27 cellular contexts compared by ENCODE assay signal in genomic region chrX:108347800-108348199, GRCh38.
DNase-seq lines count a peak whose midpoint lies in the region; ATAC-seq and TF ChIP-seq lines count a peak whose summit lies in the region.
"Had no signal": no experiment of that assay in that cellular context is flagged by ENCODE, and none has a peak within 500 bp of the region (broad histone marks: within the 10 kb centered on the region; RNA-seq: fewer than 3 reads in every experiment).

No MANE protein-coding gene starts in this region.

- H3K4me3 Mint-ChIP-seq in progenitor cell of endocrine pancreas (ENCODE audit: low read depth): no peak overlapping the region
- H3K4me3 Mint-ChIP-seq: activated CD4-positive, alpha-beta T cell treated with anti-CD3 and anti-CD28 coated beads, Interleukin-2, amount 10 ng/mL, durations not matched to agents 24 days and 14 days; T-cell had no signal

- H3K9ac ChIP-seq in NT2/D1 (ENCODE audit: insufficient read length, low read depth): no peak overlapping the region

- H3K27me3 Mint-ChIP-seq in progenitor cell of endocrine pancreas: no peaks in the 10 kb centered on the region
- H3K27me3 Mint-ChIP-seq: activated CD4-positive, alpha-beta T cell treated with anti-CD3 and anti-CD28 coated beads, Interleukin-2, amount 10 ng/mL, durations not matched to agents 24 days and 14 days; naive B cell had no signal

- ATAC-seq in GM18511 (IDR thresholded peaks at IDR 0.05; ENCODE audit: unreplicated experiment): no peak
- ATAC-seq: T-cell had no signal

- DNase-seq in NCI-H1092 treated with DMSO at 0.1 percent for 48 hours (lab: John Stamatoyannopoulos, UW) (peak; percentile 24), NCI-H1092 (lab: John Stamatoyannopoulos, UW) (no peak), NT2/D1 (ENCODE audit: low read depth, low spot score) (peak; percentile 58), iPS-NIHi11 (ENCODE audit: low spot score) (peak; percentile 35), progenitor cell of endocrine pancreas (ENCODE audit: low spot score, unreplicated experiment) (no peak), COLO829 (ENCODE audit: low spot score) (no peak), C1 segment of cervical spinal cord (lab: John Stamatoyannopoulos, UW) (no peak)
- DNase-seq: 8988T; activated CD4-positive, alpha-beta T cell treated with anti-CD3 and anti-CD28 coated beads, Interleukin-2, amount 10 ng/mL, durations not matched to agents 24 days and 14 days; activated CD8-positive, alpha-beta memory T cell treated with anti-CD3 and anti-CD28 coated beads, Interleukin-2, amount 50 U/mL, for 4 hours; activated effector memory CD4-positive, alpha-beta T cell treated with Interleukin-2 at 50 U/mL for 16 hours; BE2C; Calu3; effector CD4-positive, alpha-beta T cell; IMR-90; naive B cell; NCI-H187 treated with DMSO at 0.1 percent for 48 hours; NCI-H526; PC-9; SIG-M5; stimulated activated CD4-positive, alpha-beta T cell treated with anti-CD3 and anti-CD28 coated beads, Interleukin-2, amount 100 ng/mL, for 24 hours; stimulated activated naive CD4-positive, alpha-beta T cell treated with Interleukin-2 at 50 U/mL for 16 hours; T-cell; transverse colon had no signal

- H3K36me3 Mint-ChIP-seq in progenitor cell of endocrine pancreas (ENCODE audit: insufficient read depth): no peaks in the 10 kb centered on the region
- H3K36me3 Mint-ChIP-seq: naive B cell, T-cell had no signal

- H3K9me3 Mint-ChIP-seq in progenitor cell of endocrine pancreas (ENCODE audit: low read depth): no peaks in the 10 kb centered on the region
- H3K9me3 Mint-ChIP-seq: activated CD4-positive, alpha-beta T cell treated with anti-CD3 and anti-CD28 coated beads, Interleukin-2, amount 10 ng/mL, durations not matched to agents 24 days and 14 days; T-cell had no signal

- H3K4me1 ChIP-seq in NT2/D1 (ENCODE audit: insufficient read depth, insufficient read length): no peaks in the 10 kb centered on the region
- H3K4me1 ChIP-seq: BE2C, transverse colon had no signal

- H3K9me3 ChIP-seq in NT2/D1 (ENCODE audit: insufficient read depth, low read length): no peaks in the 10 kb centered on the region
- H3K9me3 ChIP-seq: BE2C, HAP-1, transverse colon had no signal

- H3K27ac Mint-ChIP-seq in progenitor cell of endocrine pancreas: peak overlapping the region; percentile 89
- H3K27ac Mint-ChIP-seq: activated CD4-positive, alpha-beta T cell treated with anti-CD3 and anti-CD28 coated beads, Interleukin-2, amount 10 ng/mL, durations not matched to agents 24 days and 14 days; naive B cell; T-cell had no signal

- TF ChIP-seq CTCF in progenitor cell of endocrine pancreas (IDR thresholded peaks at IDR 0.05; ENCODE audit: unreplicated experiment): no peak

- H3K4me1 Mint-ChIP-seq in progenitor cell of endocrine pancreas (ENCODE audit: low read depth): peaks cover 27% of the 10 kb centered on the region
- H3K4me1 Mint-ChIP-seq: activated CD4-positive, alpha-beta T cell treated with anti-CD3 and anti-CD28 coated beads, Interleukin-2, amount 10 ng/mL, durations not matched to agents 24 days and 14 days; naive B cell; T-cell had no signal

- H3K27me3 ChIP-seq in NT2/D1 (ENCODE audit: insufficient read depth, insufficient read length): no peaks in the 10 kb centered on the region
- H3K27me3 ChIP-seq: BE2C, transverse colon had no signal

- H3K36me3 ChIP-seq in NT2/D1 (ENCODE audit: insufficient read depth, insufficient read length, low read length): no peaks in the 10 kb centered on the region
- H3K36me3 ChIP-seq: BE2C, HAP-1, transverse colon had no signal

- H3K4me3 ChIP-seq in NT2/D1 (ENCODE audit: insufficient read length, low read depth): no peak overlapping the region
- H3K4me3 ChIP-seq: HAP-1, lung, PC-9, transverse colon had no signal

Comparison
In these comparisons a context has a peak if more than half of its experiments do, and no peak if none do; other contexts are left out.
1. DNase-seq: peak in NCI-H1092 treated with DMSO at 0.1 percent for 48 hours (single experiment), NT2/D1 (single experiment) and iPS-NIHi11 (single experiment); none in NCI-H1092 (single experiment), progenitor cell of endocrine pancreas (single experiment), COLO829 (single experiment) and C1 segment of cervical spinal cord (0 of 14).